Comparison of ENCODE assay signal across 10 cellular contexts in the genomic region with DNA sequence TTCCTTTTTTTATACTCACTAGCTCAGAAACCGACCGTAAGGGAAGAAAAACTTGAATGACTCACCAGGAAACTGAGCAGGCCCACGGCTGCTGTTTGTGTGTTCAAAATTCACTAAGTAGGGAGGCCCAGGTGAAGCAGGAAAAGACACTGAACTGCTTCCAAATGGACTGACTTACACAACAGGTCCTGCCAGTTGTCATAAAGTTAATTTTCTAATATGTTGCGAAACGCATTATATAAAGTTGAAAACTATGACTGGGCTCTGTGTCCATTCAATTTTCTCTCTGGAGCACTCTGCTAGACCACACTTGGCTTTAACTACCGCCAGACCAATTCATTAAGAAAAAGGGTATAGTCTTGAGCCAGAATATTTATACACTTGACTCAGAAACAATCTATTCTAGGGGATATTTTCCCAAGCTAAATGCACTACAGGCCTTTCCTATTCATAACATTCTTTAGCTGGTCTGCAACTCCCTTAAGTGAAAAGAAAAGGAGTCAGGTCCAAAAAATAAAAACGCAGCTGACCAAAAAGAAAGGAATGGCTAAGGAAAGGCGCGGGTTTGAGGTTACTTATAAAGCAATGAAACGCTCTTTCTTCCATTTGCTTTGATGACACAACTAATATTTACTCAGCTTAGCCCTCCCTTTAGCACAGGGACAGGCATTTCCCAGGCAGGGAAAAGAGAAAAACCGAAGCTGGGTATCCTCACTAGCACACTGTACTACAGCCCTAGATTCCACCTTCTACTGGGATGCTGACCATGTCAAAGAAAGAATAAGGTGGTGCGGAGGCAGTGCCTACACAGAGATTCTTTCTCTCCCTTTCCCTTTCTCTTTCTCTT.
DNase-seq lines count a peak whose midpoint lies in the region; ATAC-seq, FAIRE-seq and TF ChIP-seq lines count a peak whose summit lies in the region.
"Had no signal": no experiment of that assay in that cellular context is flagged by ENCODE, and none has a peak within 500 bp of the region (broad histone marks: within the 10 kb centered on the region; RNA-seq: fewer than 3 reads in every experiment).

No MANE protein-coding gene starts in this region.

- peak overlapping the region; percentile 40 for H3K27ac ChIP-seq in ACC112 (ENCODE audit: low read depth, low read length)
- peak overlapping the region; percentile 22 for H3K27ac ChIP-seq in muscle layer of duodenum (ENCODE audit: low read length)

- DNase-seq in LNCaP clone FGC (ENCODE audit: low read depth) (peak; percentile 72), Ammon's horn (ENCODE audit: low spot score) (no peak)
- DNase-seq: activated naive CD8-positive, alpha-beta T cell treated with anti-CD3 and anti-CD28 coated beads, Interleukin-2, amount 10 ng/mL, durations not matched to agents 7 days and 5 days; CD4-positive, CD25-positive, alpha-beta regulatory T cell had no signal

- H3K4me1 ChIP-seq in ACC112 (ENCODE audit: control insufficient read depth, insufficient read depth, low read length, unreplicated experiment): peaks cover 7% of the 10 kb centered on the region
- no peaks in the 10 kb centered on the region for H3K4me1 ChIP-seq in muscle layer of duodenum (ENCODE audit: control insufficient read depth in 1 of 2, insufficient read depth in 2 of 2, low read length in 2 of 2)

- H3K4me3 ChIP-seq in ACC112 (ENCODE audit: low read depth, low read length) (0 out of 2 replicates have a peak overlapping the region, but pooled peaks have one; percentile 2), LNCaP clone FGC (ENCODE audit: low read depth, low read length) (0 out of 2 replicates have a peak overlapping the region, but pooled peaks have one; percentile 2), muscle layer of duodenum (ENCODE audit: low read depth in 1 of 2, low read length in 2 of 2) (no peak overlapping the region)

- H3K9me3 ChIP-seq in muscle layer of duodenum (ENCODE audit: control insufficient read depth in 1 of 2, low read length in 2 of 2): no peaks in the 10 kb centered on the region

- no peak for ATAC-seq in HG03439 (IDR thresholded peaks at IDR 0.05; ENCODE audit: unreplicated experiment)
- ATAC-seq in GM19351 (IDR thresholded peaks at IDR 0.05; ENCODE audit: unreplicated experiment): no peak
- ATAC-seq in HG02571 (IDR thresholded peaks at IDR 0.05; ENCODE audit: unreplicated experiment): no peak

- H2AFZ ChIP-seq in ACC112 (ENCODE audit: low read length, unreplicated experiment): peak overlapping the region; percentile 22

- no peaks in the 10 kb centered on the region for H3K27me3 ChIP-seq in ACC112 (ENCODE audit: insufficient read depth, low read length)
- H3K27me3 ChIP-seq in muscle layer of duodenum (ENCODE audit: low read depth, low read length): no peaks in the 10 kb centered on the region

- no peaks in the 10 kb centered on the region for H3K79me2 ChIP-seq in ACC112 (ENCODE audit: control insufficient read depth, insufficient read depth, low read length, unreplicated experiment)

- peak; percentile 15 for FAIRE-seq in endometrium (lab: Jason Lieb, UNC)

- no peak for TF ChIP-seq CTCF in LNCaP clone FGC (IDR thresholded peaks at IDR 0.05; ENCODE audit: control insufficient read depth, extremely low read depth, insufficient read depth)

- H3K36me3 ChIP-seq in ACC112 (ENCODE audit: insufficient read depth, low read length) (no peaks in the 10 kb centered on the region), muscle layer of duodenum (ENCODE audit: control insufficient read depth in 1 of 2, insufficient read depth in 2 of 2, low read length in 2 of 2) (no peaks in the 10 kb centered on the region)

Comparison
In these comparisons a context has a peak if more than half of its experiments do, and no peak if none do; other contexts are left out.
1. H3K4me3 ChIP-seq: peak in ACC112 (single experiment) and LNCaP clone FGC (single experiment); none in muscle layer of duodenum (0 of 2).